18 cellular contexts compared by ENCODE assay signal in genomic region chr20:54606384-54606783, GRCh38.
DNase-seq lines count a peak whose midpoint lies in the region; ATAC-seq and TF ChIP-seq lines count a peak whose summit lies in the region.
"Had no signal": no experiment of that assay in that cellular context is flagged by ENCODE, and none has a peak within 500 bp of the region (broad histone marks: within the 10 kb centered on the region; RNA-seq: fewer than 3 reads in every experiment).

No MANE protein-coding gene starts in this region.

- POLR2A ChIA-PET in OCI-LY7 (lab: Charles Lee) = interaction anchor here (0.8 kb wide), 1 partner anchor 15 kb away, joined by 4 read pairs; no protein-coding TSS in a partner anchor
- POLR2A ChIA-PET in HEK293T (lab: Yijun Ruan, JAX) = no interaction called here

- intact Hi-C loops in OCI-LY7 (cut with micrococcal nuclease; ENCODE audit: unreplicated experiment) = no loop called here

- no peak overlapping the region for H3K4me3 ChIP-seq in OCI-LY7 (ENCODE audit: low read depth, low read length, poor library complexity, severe bottlenecking)
- H3K4me3 ChIP-seq: breast epithelium, left lung had no signal

- H3K4me1 ChIP-seq in OCI-LY7 (ENCODE audit: insufficient read depth, low read length, poor library complexity, severe bottlenecking) = no peaks in the 10 kb centered on the region
- H3K4me1 ChIP-seq: breast epithelium, left lung had no signal

- peak; percentile 1 for DNase-seq in OCI-LY7 (ENCODE audit: low spot score)
- DNase-seq in stimulated activated naive CD4-positive, alpha-beta T cell treated with Interleukin-2 at 50 U/mL for 16 hours (lab: John Stamatoyannopoulos, UW) = no peak
- no peak for DNase-seq in HEK293T (ENCODE audit: extremely low spot score)
- no peak for DNase-seq in activated CD4-positive, alpha-beta T cell treated with anti-CD3 and anti-CD28 coated beads, Interleukin-2, amount 50 U/mL, for 48 hours
- DNase-seq: activated CD8-positive, alpha-beta memory T cell treated with anti-CD3 and anti-CD28 coated beads, Interleukin-2, amount 50 U/mL, for 48 hours; CD4-positive, CD25-positive, alpha-beta regulatory T cell; effector memory CD4-positive, alpha-beta T cell; GOT3; left lung; naive B cell; NCI-H1694 treated with DMSO at 0.1 percent for 48 hours; NCI-H524; T-helper 17 cell had no signal

- CTCF ChIA-PET in OCI-LY7 (lab: Charles Lee; ENCODE audit: unreplicated experiment) = no interaction called here
- CTCF ChIA-PET in HEK293T (lab: Yijun Ruan, JAX) = no interaction called here

- no peak overlapping the region for H2AFZ ChIP-seq in OCI-LY7 (ENCODE audit: low read length)

- TF ChIP-seq CTCF in OCI-LY7 (conservative IDR thresholded peaks at IDR 0.05; ENCODE audit: low read length) = no peak

- H3K79me2 ChIP-seq in OCI-LY7 (ENCODE audit: insufficient read depth, low read depth, low read length) = no peaks in the 10 kb centered on the region

- BruUV-seq in OCI-LY7 (replicated peaks; lab: Mats Ljungman, UMichigan) = no TSS peak

- ATAC-seq in GM19023 (IDR thresholded peaks at IDR 0.05; ENCODE audit: unreplicated experiment) = peak; percentile 58
- peak; percentile 66 for ATAC-seq in HG03354 (IDR thresholded peaks at IDR 0.05; ENCODE audit: poor library complexity, severe bottlenecking, unreplicated experiment)
- no peak for ATAC-seq in GM19324 (IDR thresholded peaks at IDR 0.05; ENCODE audit: low FRiP score, unreplicated experiment)
- ATAC-seq: left lung, T-helper 17 cell had no signal

- H3K4me2 ChIP-seq in OCI-LY7 (ENCODE audit: low read length) = no peak overlapping the region

- H3K27ac ChIP-seq in OCI-LY7 (ENCODE audit: low read depth, low read length, poor library complexity, severe bottlenecking) = no peak overlapping the region
- H3K27ac ChIP-seq: breast epithelium, HL-60, left lung had no signal

- H4K20me1 ChIP-seq in OCI-LY7 (ENCODE audit: insufficient read depth, low read length) = no peaks in the 10 kb centered on the region

- H3K36me3 ChIP-seq in OCI-LY7 (ENCODE audit: insufficient read depth, low read length) = no peaks in the 10 kb centered on the region
- H3K36me3 ChIP-seq: breast epithelium, left lung had no signal

- H3K9me3 ChIP-seq in OCI-LY7 (ENCODE audit: low read length) = no peaks in the 10 kb centered on the region
- H3K9me3 ChIP-seq: breast epithelium, left lung had no signal

- no peaks in the 10 kb centered on the region for H3K9me2 ChIP-seq in OCI-LY7 (ENCODE audit: insufficient read depth, low read length)

TF ChIP-seq in HEK293T, 16 proteins besides CTCF, POLR2A, EP300 and RAD21:
- TF ChIP-seq FOXK2 (IDR thresholded peaks at IDR 0.05) (no peak), SUZ12 (IDR thresholded peaks at IDR 0.05) (no peak), CTBP1 (IDR thresholded peaks at IDR 0.05; ENCODE audit: borderline replicate concordance) (no peak), SP1 (IDR thresholded peaks at IDR 0.05) (no peak), ARNT (IDR thresholded peaks at IDR 0.05) (no peak), PKNOX1 (IDR thresholded peaks at IDR 0.05) (no peak), ELF4 (IDR thresholded peaks at IDR 0.05) (no peak), FOXM1 (IDR thresholded peaks at IDR 0.05; ENCODE audit: borderline replicate concordance) (no peak), ZNF384 (IDR thresholded peaks at IDR 0.05) (no peak), FOXA1 (IDR thresholded peaks at IDR 0.05) (no peak), LEF1 (IDR thresholded peaks at IDR 0.05; ENCODE audit: borderline replicate concordance) (no peak), L3MBTL2 (conservative IDR thresholded peaks at IDR 0.05) (no peak)
